In genomic region chr7:53272081-53272480, GRCh38 we compare ENCODE assay signal across 1 cellular context.
TF ChIP-seq lines count a peak whose summit lies in the region.

No MANE protein-coding gene starts in this region.

TF ChIP-seq in GM23338, 12 proteins besides CTCF, POLR2A, EP300 and RAD21 (continued from another document):
- no peak for TF ChIP-seq ZNF462 (CRISPR knock-in tag; IDR thresholded peaks at IDR 0.05)
- TF ChIP-seq EZH2phosphoT487 (IDR thresholded peaks at IDR 0.05; ENCODE audit: unreplicated experiment) = no peak
- TF ChIP-seq ZNF331 (CRISPR knock-in tag; IDR thresholded peaks at IDR 0.05; ENCODE audit: low read depth) = no peak
- no peak for TF ChIP-seq ZNF114 (CRISPR knock-in tag; IDR thresholded peaks at IDR 0.05)
- no peak for TF ChIP-seq JUNB (IDR thresholded peaks at IDR 0.05; ENCODE audit: unreplicated experiment)
TF ChIP-seq in GM23338: peak in this region for 0.
